ENCODE assay signal across 8 cellular contexts in genomic region chr7:18570890-18571478, GRCh38.
DNase-seq lines count a peak whose midpoint lies in the region; ATAC-seq and TF ChIP-seq lines count a peak whose summit lies in the region.

No MANE protein-coding gene starts in this region.

- no peaks in the 10 kb centered on the region for H3K36me3 Mint-ChIP-seq in activated CD4-positive, alpha-beta T cell treated with anti-CD3 and anti-CD28 coated beads, Interleukin-2, amount 10 ng/mL, durations not matched to agents 24 days and 14 days (ENCODE audit: low read depth)

- H3K79me2 ChIP-seq in ACC112 (ENCODE audit: control insufficient read depth, insufficient read depth, low read length, unreplicated experiment) (no peaks in the 10 kb centered on the region), PC-3 (ENCODE audit: low read length) (no peaks in the 10 kb centered on the region)

- H3K27ac Mint-ChIP-seq in activated CD4-positive, alpha-beta T cell treated with anti-CD3 and anti-CD28 coated beads, Interleukin-2, amount 10 ng/mL, durations not matched to agents 24 days and 14 days: no peak overlapping the region

- POLR2A ChIA-PET in PC-3 (lab: Charles Lee; ENCODE audit: unreplicated experiment): interaction anchor here (0.7 kb wide), 1 partner anchor 63 kb away, joined by 3 read pairs; no protein-coding TSS in a partner anchor

- H3F3A ChIP-seq in PC-3 (ENCODE audit: low read length, unreplicated experiment): no peaks in the 10 kb centered on the region

- no peaks in the 10 kb centered on the region for H3K4me1 Mint-ChIP-seq in activated CD4-positive, alpha-beta T cell treated with anti-CD3 and anti-CD28 coated beads, Interleukin-2, amount 10 ng/mL, durations not matched to agents 24 days and 14 days

- intact Hi-C loops in PC-3 (cut with micrococcal nuclease): loop anchor here (1.0 to 5.0 kb wide), 3 partner anchors 62 to 889 kb away; no protein-coding TSS in a partner anchor
- intact Hi-C loops in activated CD4-positive, alpha-beta T cell treated with anti-CD3 and anti-CD28 coated beads, Interleukin-2, amount 10 ng/mL, durations not matched to agents 24 days and 14 days (cut with micrococcal nuclease): loop anchor here (10.0 kb wide), 1 partner anchor 216 kb away; no protein-coding TSS in a partner anchor

- H4K20me1 ChIP-seq in PC-3 (ENCODE audit: low read length): no peaks in the 10 kb centered on the region

- H3K4me3 Mint-ChIP-seq in activated CD4-positive, alpha-beta T cell treated with anti-CD3 and anti-CD28 coated beads, Interleukin-2, amount 10 ng/mL, durations not matched to agents 24 days and 14 days: no peak overlapping the region

- CTCF ChIA-PET in PC-3 (lab: Charles Lee): interaction anchor here (0.6 to 1.5 kb wide), 11 partner anchors 16 to 864 kb away, joined by 3 to 12 read pairs (median 3); no protein-coding TSS in a partner anchor

- peak overlapping the region; percentile 20 for H2AFZ ChIP-seq in ACC112 (ENCODE audit: low read length, unreplicated experiment)
- 0 out of 2 replicates have a peak overlapping the region, but pooled peaks have one; percentile 41 for H2AFZ ChIP-seq in PC-3 (ENCODE audit: low read length)

- no peaks in the 10 kb centered on the region for H3K9me3 ChIP-seq in PC-3 (ENCODE audit: low read length)

- H3K36me3 ChIP-seq in ACC112 (ENCODE audit: insufficient read depth, low read length): no peaks in the 10 kb centered on the region
- H3K36me3 ChIP-seq in PC-3 (ENCODE audit: low read depth, low read length): no peaks in the 10 kb centered on the region

- no peak overlapping the region for H3K4me2 ChIP-seq in PC-3 (ENCODE audit: low read length)

- no peak overlapping the region for H3K9ac ChIP-seq in PC-3 (ENCODE audit: low read length)

- ATAC-seq in PC-3 (peak; percentile 84), HG03520 (IDR thresholded peaks at IDR 0.05; ENCODE audit: unreplicated experiment) (no peak), HG02678 (IDR thresholded peaks at IDR 0.05; ENCODE audit: unreplicated experiment) (no peak)

- no peak overlapping the region for H3K27ac ChIP-seq in ACC112 (ENCODE audit: low read depth, low read length)
- no peak overlapping the region for H3K27ac ChIP-seq in PC-3 (ENCODE audit: low read length)

- no peaks in the 10 kb centered on the region for H3K9me3 Mint-ChIP-seq in activated CD4-positive, alpha-beta T cell treated with anti-CD3 and anti-CD28 coated beads, Interleukin-2, amount 10 ng/mL, durations not matched to agents 24 days and 14 days

- peak; percentile 76 for TF ChIP-seq CTCF in PC-3 (conservative IDR thresholded peaks at IDR 0.05; ENCODE audit: low read depth, low read length)

- H3K4me3 ChIP-seq in ACC112 (ENCODE audit: low read depth, low read length): no peak overlapping the region
- H3K4me3 ChIP-seq in PC-3 (ENCODE audit: low read length): no peak overlapping the region

- no TSS peak for BruUV-seq in PC-3 (replicated peaks; lab: Mats Ljungman, UMichigan)

- H3K27me3 Mint-ChIP-seq in activated CD4-positive, alpha-beta T cell treated with anti-CD3 and anti-CD28 coated beads, Interleukin-2, amount 10 ng/mL, durations not matched to agents 24 days and 14 days: no peaks in the 10 kb centered on the region

- H3K9me2 ChIP-seq in PC-3 (replicated peaks; ENCODE audit: low read length): no peaks in the 10 kb centered on the region

- DNase-seq in H4 (ENCODE audit: low spot score) (peak; percentile 85), PC-3 (peak; percentile 78), fibroblast of the conjunctiva (ENCODE audit: low read depth) (peak; percentile 45), stromal cell of bone marrow (ENCODE audit: low read depth) (peak; percentile 52)
- DNase-seq in activated CD4-positive, alpha-beta T cell treated with anti-CD3 and anti-CD28 coated beads, Interleukin-2, amount 10 ng/mL, durations not matched to agents 24 days and 14 days: no peak

- no peaks in the 10 kb centered on the region for H3K27me3 ChIP-seq in ACC112 (ENCODE audit: insufficient read depth, low read length)
- no peaks in the 10 kb centered on the region for H3K27me3 ChIP-seq in PC-3 (ENCODE audit: low read length)

- H3K4me1 ChIP-seq in ACC112 (ENCODE audit: control insufficient read depth, insufficient read depth, low read length, unreplicated experiment) (peaks cover 4% of the 10 kb centered on the region), PC-3 (ENCODE audit: insufficient read depth, low read length) (peaks cover 14% of the 10 kb centered on the region; the same call in 1 of the 2 replicates)
